Comparison of ENCODE assay signal across 13 cellular contexts in genomic region chr2:85702172-85702571, GRCh38. TPM values are rescaled to one million over a fixed set of nuclear protein-coding genes. Genes with fewer than 3 reads are reported as not detected.
A peak's percentile ranks its signal among the peaks of the same experiment; 100 is the strongest.
DNase-seq lines count a peak whose midpoint lies in the region; ATAC-seq, FAIRE-seq and TF ChIP-seq lines count a peak whose summit lies in the region.
"Had no signal": no experiment of that assay in that cellular context is flagged by ENCODE, and none has a peak within 500 bp of the region (broad histone marks: within the 10 kb centered on the region; RNA-seq: fewer than 3 reads in every experiment).

No MANE protein-coding gene starts in this region.

- intact Hi-C loops in activated CD4-positive, alpha-beta memory T cell treated with anti-CD3 and anti-CD28 coated beads for 36 hours (cut with micrococcal nuclease) = no loop called here
- intact Hi-C loops in dendritic cell treated with granulocyte-macrophage colony-stimulating factor and Interleukin-4, amounts not matched to agents 40 ng/mL and 50 ng/mL, for 4 days (cut with micrococcal nuclease) = no loop called here
- intact Hi-C loops in heart right ventricle (cut with DNase I) = loop anchor here in 3 of 10 donors (10.0 kb wide), 2 partner anchors 47 to 57 kb away; no protein-coding TSS in a partner anchor
- intact Hi-C loops in activated naive CD4-positive, alpha-beta T cell treated with anti-CD3 and anti-CD28 coated beads for 36 hours (cut with micrococcal nuclease) = no loop called here

- peak overlapping the region; percentile 61 for H3K4me2 ChIP-seq in skeletal muscle satellite cell (ENCODE audit: low read length)

- peaks cover 46% of the 10 kb centered on the region for H3K4me1 ChIP-seq in skeletal muscle satellite cell (ENCODE audit: control insufficient read depth, insufficient read depth, low read length)
- peaks cover 0 to 70% (median 19%) of the 10 kb centered on the region in 9 donors for H3K4me1 ChIP-seq in heart right ventricle

- no peak overlapping the region for H3K9ac ChIP-seq in skeletal muscle satellite cell (ENCODE audit: low read depth, low read length)

- peaks cover 85% of the 10 kb centered on the region for H3K4me1 Mint-ChIP-seq in activated CD4-positive, alpha-beta memory T cell treated with anti-CD3 and anti-CD28 coated beads, Interleukin-2, amount 10 ng/mL, durations not matched to agents 7 days and 5 days
- H3K4me1 Mint-ChIP-seq in activated CD4-positive, alpha-beta memory T cell treated with anti-CD3 and anti-CD28 coated beads for 36 hours (ENCODE audit: low read depth) = peaks cover 33% of the 10 kb centered on the region
- peaks cover 80% of the 10 kb centered on the region for H3K4me1 Mint-ChIP-seq in dendritic cell treated with granulocyte-macrophage colony-stimulating factor and Interleukin-4, amounts not matched to agents 40 ng/mL and 50 ng/mL, for 4 days (ENCODE audit: low read depth)
- H3K4me1 Mint-ChIP-seq in activated naive CD4-positive, alpha-beta T cell treated with anti-CD3 and anti-CD28 coated beads for 36 hours (ENCODE audit: low read depth) = peaks cover 18% of the 10 kb centered on the region

- no peaks in the 10 kb centered on the region for H3K9me3 Mint-ChIP-seq in activated CD4-positive, alpha-beta memory T cell treated with anti-CD3 and anti-CD28 coated beads, Interleukin-2, amount 10 ng/mL, durations not matched to agents 7 days and 5 days
- H3K9me3 Mint-ChIP-seq in activated CD4-positive, alpha-beta memory T cell treated with anti-CD3 and anti-CD28 coated beads for 36 hours = no peaks in the 10 kb centered on the region
- peaks cover 7% of the 10 kb centered on the region for H3K9me3 Mint-ChIP-seq in dendritic cell treated with granulocyte-macrophage colony-stimulating factor and Interleukin-4, amounts not matched to agents 40 ng/mL and 50 ng/mL, for 4 days
- H3K9me3 Mint-ChIP-seq in activated naive CD4-positive, alpha-beta T cell treated with anti-CD3 and anti-CD28 coated beads for 36 hours = no peaks in the 10 kb centered on the region

- no peaks in the 10 kb centered on the region for H3K27me3 Mint-ChIP-seq in activated CD4-positive, alpha-beta memory T cell treated with anti-CD3 and anti-CD28 coated beads, Interleukin-2, amount 10 ng/mL, durations not matched to agents 7 days and 5 days
- peaks cover 1% of the 10 kb centered on the region for H3K27me3 Mint-ChIP-seq in activated CD4-positive, alpha-beta memory T cell treated with anti-CD3 and anti-CD28 coated beads for 36 hours
- H3K27me3 Mint-ChIP-seq in dendritic cell treated with granulocyte-macrophage colony-stimulating factor and Interleukin-4, amounts not matched to agents 40 ng/mL and 50 ng/mL, for 4 days = no peaks in the 10 kb centered on the region
- peaks cover 3% of the 10 kb centered on the region for H3K27me3 Mint-ChIP-seq in activated naive CD4-positive, alpha-beta T cell treated with anti-CD3 and anti-CD28 coated beads for 36 hours (ENCODE audit: low read depth)

- H3K9me3 ChIP-seq in skeletal muscle satellite cell (replicated peaks; ENCODE audit: low read length) (no peaks in the 10 kb centered on the region), heart right ventricle (no peaks in the 10 kb centered on the region)
- H3K9me3 ChIP-seq: left lung, upper lobe of right lung had no signal

- H3K36me3 Mint-ChIP-seq in activated CD4-positive, alpha-beta memory T cell treated with anti-CD3 and anti-CD28 coated beads, Interleukin-2, amount 10 ng/mL, durations not matched to agents 7 days and 5 days (ENCODE audit: low read depth) = peaks cover 17% of the 10 kb centered on the region
- H3K36me3 Mint-ChIP-seq in activated CD4-positive, alpha-beta memory T cell treated with anti-CD3 and anti-CD28 coated beads for 36 hours = no peaks in the 10 kb centered on the region
- H3K36me3 Mint-ChIP-seq in dendritic cell treated with granulocyte-macrophage colony-stimulating factor and Interleukin-4, amounts not matched to agents 40 ng/mL and 50 ng/mL, for 4 days (ENCODE audit: low read depth) = no peaks in the 10 kb centered on the region
- H3K36me3 Mint-ChIP-seq in activated naive CD4-positive, alpha-beta T cell treated with anti-CD3 and anti-CD28 coated beads for 36 hours (ENCODE audit: low read depth) = no peaks in the 10 kb centered on the region

- peak; percentile 79 for FAIRE-seq in RCC 7860 (lab: Jason Lieb, UNC)
- FAIRE-seq: endometrium had no signal

- no peak for TF ChIP-seq CTCF in heart right ventricle (IDR thresholded peaks at IDR 0.05)

- H3K27ac Mint-ChIP-seq in activated CD4-positive, alpha-beta memory T cell treated with anti-CD3 and anti-CD28 coated beads, Interleukin-2, amount 10 ng/mL, durations not matched to agents 7 days and 5 days = peak overlapping the region; percentile 86
- H3K27ac Mint-ChIP-seq in activated CD4-positive, alpha-beta memory T cell treated with anti-CD3 and anti-CD28 coated beads for 36 hours = no peak overlapping the region
- peak overlapping the region; percentile 86 for H3K27ac Mint-ChIP-seq in dendritic cell treated with granulocyte-macrophage colony-stimulating factor and Interleukin-4, amounts not matched to agents 40 ng/mL and 50 ng/mL, for 4 days
- no peak overlapping the region for H3K27ac Mint-ChIP-seq in activated naive CD4-positive, alpha-beta T cell treated with anti-CD3 and anti-CD28 coated beads for 36 hours

- no peaks in the 10 kb centered on the region for H3K36me3 ChIP-seq in skeletal muscle satellite cell (ENCODE audit: insufficient read depth, low read length)
- H3K36me3 ChIP-seq in heart right ventricle = no peaks in the 10 kb centered on the region
- H3K36me3 ChIP-seq: left lung, upper lobe of right lung had no signal

- H3K27ac ChIP-seq in heart right ventricle = peak overlapping the region in 1 of 10 donors; percentile 86
- H3K27ac ChIP-seq: upper lobe of right lung had no signal

- no peak for DNase-seq in activated CD4-positive, alpha-beta memory T cell treated with anti-CD3 and anti-CD28 coated beads, Interleukin-2, amount 10 ng/mL, durations not matched to agents 7 days and 5 days
- DNase-seq in activated CD4-positive, alpha-beta memory T cell treated with anti-CD3 and anti-CD28 coated beads for 36 hours = no peak
- DNase-seq in RCC 7860 (ENCODE audit: low spot score) (peak; percentile 36), heart right ventricle (no peak)
- no peak for DNase-seq in activated naive CD4-positive, alpha-beta T cell treated with anti-CD3 and anti-CD28 coated beads for 36 hours
- DNase-seq: activated gamma-delta T cell treated with Interleukin-2 at 50 U/mL for 16 hours, left lung, posterior cingulate gyrus, upper lobe of right lung had no signal

- CTCF ChIA-PET in activated CD4-positive, alpha-beta memory T cell treated with anti-CD3 and anti-CD28 coated beads, Interleukin-2, amount 10 ng/mL, durations not matched to agents 7 days and 5 days (lab: Charles Lee) = interaction anchor here (4.0 to 8.9 kb wide), 2 partner anchors 9 to 22 kb away, joined by 14 to 135 read pairs; partner anchors contain the start of gene GNLY
- CTCF ChIA-PET in activated CD4-positive, alpha-beta memory T cell treated with anti-CD3 and anti-CD28 coated beads for 36 hours (lab: Charles Lee) = no interaction called here
- CTCF ChIA-PET in activated naive CD4-positive, alpha-beta T cell treated with anti-CD3 and anti-CD28 coated beads for 36 hours (lab: Charles Lee) = interaction anchor here (9.1 kb wide), 1 partner anchor 23 kb away, joined by 68 read pairs; no protein-coding TSS in a partner anchor

- H3K27me3 ChIP-seq in skeletal muscle satellite cell (ENCODE audit: control insufficient read depth, insufficient read depth, low read length) (no peaks in the 10 kb centered on the region), heart right ventricle (no peaks in the 10 kb centered on the region)
- H3K27me3 ChIP-seq: left lung, upper lobe of right lung had no signal

- H3K4me3 ChIP-seq in skeletal muscle satellite cell (ENCODE audit: low read length) (no peak overlapping the region), heart right ventricle (no peak overlapping the region)
- H3K4me3 ChIP-seq: left lung, upper lobe of right lung had no signal

- no peak for ATAC-seq in HG03280 (IDR thresholded peaks at IDR 0.05; ENCODE audit: unreplicated experiment)
- no peak for ATAC-seq in heart right ventricle
- ATAC-seq: left lung, upper lobe of right lung had no signal

- POLR2A ChIA-PET in activated CD4-positive, alpha-beta memory T cell treated with anti-CD3 and anti-CD28 coated beads, Interleukin-2, amount 10 ng/mL, durations not matched to agents 7 days and 5 days (lab: Charles Lee) = no interaction called here
- POLR2A ChIA-PET in activated CD4-positive, alpha-beta memory T cell treated with anti-CD3 and anti-CD28 coated beads for 36 hours (lab: Charles Lee) = no interaction called here

- no peak overlapping the region for H3K4me3 Mint-ChIP-seq in activated CD4-positive, alpha-beta memory T cell treated with anti-CD3 and anti-CD28 coated beads, Interleukin-2, amount 10 ng/mL, durations not matched to agents 7 days and 5 days
- H3K4me3 Mint-ChIP-seq in activated CD4-positive, alpha-beta memory T cell treated with anti-CD3 and anti-CD28 coated beads for 36 hours = no peak overlapping the region
- no peak overlapping the region for H3K4me3 Mint-ChIP-seq in dendritic cell treated with granulocyte-macrophage colony-stimulating factor and Interleukin-4, amounts not matched to agents 40 ng/mL and 50 ng/mL, for 4 days
- no peak overlapping the region for H3K4me3 Mint-ChIP-seq in activated naive CD4-positive, alpha-beta T cell treated with anti-CD3 and anti-CD28 coated beads for 36 hours

RNA-seq across cellular contexts. Expression of gene GNLY, which starts 8.0 kb away (rescaled TPM):
- 100 to 1,000 TPM; 569 to 599 TPM for total RNA-seq in activated CD4-positive, alpha-beta memory T cell treated with anti-CD3 and anti-CD28 coated beads, Interleukin-2, amount 10 ng/mL, durations not matched to agents 7 days and 5 days
- 10 to 100 TPM; 21.5 to 22.8 TPM for total RNA-seq in activated CD4-positive, alpha-beta memory T cell treated with anti-CD3 and anti-CD28 coated beads for 36 hours
- total RNA-seq in skeletal muscle satellite cell (2012; rRNA removed) = 0.22 TPM in 1 of 2 replicates, not detected in the other
- total RNA-seq in heart right ventricle = 10 to 100 TPM in 1 of 10 donors, 1 to 10 TPM in 5, under 1 TPM in 4; 0.17 to 43.2 (median 1.2) TPM
- 1 to 10 TPM; 1.2 to 3.1 TPM for polyA plus RNA-seq in heart right ventricle
- 1 to 10 TPM; 2.6 to 3.2 TPM for total RNA-seq in activated naive CD4-positive, alpha-beta T cell treated with anti-CD3 and anti-CD28 coated beads for 36 hours

RNA-seq across cellular contexts. Expression of gene SFTPB, which starts 34.2 kb away (rescaled TPM):
- not detected for total RNA-seq in activated CD4-positive, alpha-beta memory T cell treated with anti-CD3 and anti-CD28 coated beads, Interleukin-2, amount 10 ng/mL, durations not matched to agents 7 days and 5 days
- total RNA-seq in activated CD4-positive, alpha-beta memory T cell treated with anti-CD3 and anti-CD28 coated beads for 36 hours = not detected
- total RNA-seq in skeletal muscle satellite cell (2012; rRNA removed) = 0.51 TPM in 1 of 2 replicates, not detected in the other
- under 1 TPM in 1 of 10 donors, not detected in 9; 0.62 TPM for total RNA-seq in heart right ventricle
- 1 to 10 TPM in 1 of 2 donors, not detected in 1; 1.2 TPM for polyA plus RNA-seq in heart right ventricle
- total RNA-seq in activated naive CD4-positive, alpha-beta T cell treated with anti-CD3 and anti-CD28 coated beads for 36 hours = not detected

RNA-seq across cellular contexts. Expression of gene ATOH8, which starts 51.6 kb away (rescaled TPM):
- total RNA-seq in activated CD4-positive, alpha-beta memory T cell treated with anti-CD3 and anti-CD28 coated beads, Interleukin-2, amount 10 ng/mL, durations not matched to agents 7 days and 5 days = under 1 TPM; 0.55 to 0.78 TPM
- total RNA-seq in activated CD4-positive, alpha-beta memory T cell treated with anti-CD3 and anti-CD28 coated beads for 36 hours = not detected
- 36.3 and 44.6 TPM in 2 replicates for total RNA-seq in skeletal muscle satellite cell (2012; rRNA removed)
- total RNA-seq in heart right ventricle = 10 to 100 TPM in 9 of 10 donors, 1 to 10 TPM in 1; 8.7 to 33.4 (median 15.2) TPM
- 10 to 100 TPM; 35.2 to 45.9 TPM for polyA plus RNA-seq in heart right ventricle
- total RNA-seq in activated naive CD4-positive, alpha-beta T cell treated with anti-CD3 and anti-CD28 coated beads for 36 hours = not detected

Comparison
In these comparisons a context has a peak if more than half of its experiments do, and no peak if none do; other contexts are left out.
1. H3K27ac Mint-ChIP-seq: peak in activated CD4-positive, alpha-beta memory T cell treated with anti-CD3 and anti-CD28 coated beads, Interleukin-2, amount 10 ng/mL, durations not matched to agents 7 days and 5 days (single experiment) and dendritic cell treated with granulocyte-macrophage colony-stimulating factor and Interleukin-4, amounts not matched to agents 40 ng/mL and 50 ng/mL, for 4 days (single experiment); none in activated CD4-positive, alpha-beta memory T cell treated with anti-CD3 and anti-CD28 coated beads for 36 hours (single experiment) and activated naive CD4-positive, alpha-beta T cell treated with anti-CD3 and anti-CD28 coated beads for 36 hours (single experiment).
2. RNA of gene GNLY, which starts 8.0 kb away (total RNA-seq): 569 to 599 TPM in activated CD4-positive, alpha-beta memory T cell treated with anti-CD3 and anti-CD28 coated beads, Interleukin-2, amount 10 ng/mL, durations not matched to agents 7 days and 5 days; 21.5 to 22.8 TPM in activated CD4-positive, alpha-beta memory T cell treated with anti-CD3 and anti-CD28 coated beads for 36 hours, 2.6 to 3.2 TPM in activated naive CD4-positive, alpha-beta T cell treated with anti-CD3 and anti-CD28 coated beads for 36 hours and 0.17 to 43.2 TPM in heart right ventricle; every median in the first group is over 10 times any median in the second.
3. RNA of gene ATOH8, which starts 51.6 kb away (total RNA-seq): 8.7 to 33.4 TPM in heart right ventricle; 0.55 to 0.78 TPM in activated CD4-positive, alpha-beta memory T cell treated with anti-CD3 and anti-CD28 coated beads, Interleukin-2, amount 10 ng/mL, durations not matched to agents 7 days and 5 days, not detected in activated CD4-positive, alpha-beta memory T cell treated with anti-CD3 and anti-CD28 coated beads for 36 hours and not detected in activated naive CD4-positive, alpha-beta T cell treated with anti-CD3 and anti-CD28 coated beads for 36 hours; every median in the first group is over 4 times any median in the second.